In genomic region chr19:45758921-45759320, GRCh38 we compare ENCODE assay signal across 20 cellular contexts. TPM values are rescaled to one million over a fixed set of nuclear protein-coding genes. Genes with fewer than 3 reads are reported as not detected.
DNase-seq lines count a peak whose midpoint lies in the region; ATAC-seq and TF ChIP-seq lines count a peak whose summit lies in the region.
"Had no signal": no experiment of that assay in that cellular context is flagged by ENCODE, and none has a peak within 500 bp of the region (broad histone marks: within the 10 kb centered on the region; RNA-seq: fewer than 3 reads in every experiment).

No MANE protein-coding gene starts in this region.

- no peak overlapping the region for H3K4me2 ChIP-seq in KMS-11
- H3K4me2 ChIP-seq in mesenchymal stem cell (ENCODE audit: low read length, poor library complexity, severe bottlenecking), result no peak overlapping the region
- H3K4me2 ChIP-seq: GM23338 had no signal

- H3K27ac Mint-ChIP-seq in T-helper 17 cell, result no peak overlapping the region
- H3K27ac Mint-ChIP-seq: GM23338, HFFc6 had no signal

- peaks cover 3% of the 10 kb centered on the region for H3K4me1 Mint-ChIP-seq in T-helper 17 cell

- H3K36me3 ChIP-seq in KMS-11 (ENCODE audit: insufficient read depth) (no peaks in the 10 kb centered on the region), NT2/D1 (ENCODE audit: insufficient read depth, insufficient read length, low read length) (no peaks in the 10 kb centered on the region), mesenchymal stem cell (ENCODE audit: control insufficient read depth in 1 of 2, insufficient read depth in 2 of 2, low read depth in 1 of 2, low read length in 2 of 2) (peaks cover 0 to 3% of the 10 kb centered on the region in 2 experiments), vagina (no peaks in the 10 kb centered on the region)
- H3K36me3 ChIP-seq: HAP-1 had no signal

- H3K23ac ChIP-seq in mesenchymal stem cell (ENCODE audit: low read length in 2 of 2), result no peak overlapping the region

- H2BK5ac ChIP-seq in mesenchymal stem cell (ENCODE audit: low read depth, low read length, poor library complexity, severe bottlenecking), result no peak overlapping the region

- peak overlapping the region; percentile 2 for H2BK15ac ChIP-seq in mesenchymal stem cell (ENCODE audit: low read depth, poor library complexity, severe bottlenecking)

- ATAC-seq in HG03520 (IDR thresholded peaks at IDR 0.05; ENCODE audit: unreplicated experiment) (no peak), T-helper 17 cell (no peak)
- ATAC-seq: GM12878, GM23338 had no signal

- no peak overlapping the region for H3K4me3 Mint-ChIP-seq in T-helper 17 cell
- H3K4me3 Mint-ChIP-seq: CD4-positive, alpha-beta memory T cell; GM23338; HFFc6 had no signal

- H4K8ac ChIP-seq in mesenchymal stem cell (ENCODE audit: low read length), result no peak overlapping the region

- H3K9ac ChIP-seq in KMS-11 (no peak overlapping the region), NT2/D1 (ENCODE audit: insufficient read length, low read depth) (peak overlapping the region; percentile 21), mesenchymal stem cell (ENCODE audit: low read length) (no peak overlapping the region)

- H3K27me3 ChIP-seq in KMS-11 (ENCODE audit: insufficient read depth, low read depth), result peaks cover 5% of the 10 kb centered on the region; the same call in 1 of the 2 replicates
- peaks cover 3% of the 10 kb centered on the region for H3K27me3 ChIP-seq in NT2/D1 (ENCODE audit: insufficient read depth, insufficient read length)
- H3K27me3 ChIP-seq in mesenchymal stem cell (ENCODE audit: control insufficient read depth in 1 of 2, insufficient read depth in 1 of 2, low read length in 2 of 2), result peaks cover 4 to 19% of the 10 kb centered on the region in 2 experiments
- no peaks in the 10 kb centered on the region for H3K27me3 ChIP-seq in vagina

- no peak for TF ChIP-seq POLR2A in vagina (IDR thresholded peaks at IDR 0.05)

- H2AFZ ChIP-seq in KMS-11 (ENCODE audit: low read depth) (peak overlapping the region; percentile 10; the same call in 1 of the 2 replicates), mesenchymal stem cell (ENCODE audit: low read depth, low read length) (no peak overlapping the region)
- H2AFZ ChIP-seq: GM23338 had no signal

- no peaks in the 10 kb centered on the region for H4K20me1 ChIP-seq in KMS-11 (ENCODE audit: insufficient read depth)

- H3K9me3 ChIP-seq in NT2/D1 (ENCODE audit: insufficient read depth, low read length) (no peaks in the 10 kb centered on the region), mesenchymal stem cell (ENCODE audit: control insufficient read depth, low read length) (no peaks in the 10 kb centered on the region), T-helper 17 cell (ENCODE audit: control insufficient read depth, low read length, poor library complexity, severe bottlenecking) (no peaks in the 10 kb centered on the region), vagina (no peaks in the 10 kb centered on the region)
- H3K9me3 ChIP-seq: HAP-1 had no signal

- H2AK5ac ChIP-seq in mesenchymal stem cell (ENCODE audit: low read length, severe bottlenecking), result no peak overlapping the region

- TF ChIP-seq CTCF in KMS-11 (conservative IDR thresholded peaks at IDR 0.05; ENCODE audit: low read depth, low read length) (no peak), vagina (IDR thresholded peaks at IDR 0.05) (no peak)

- H4K91ac ChIP-seq in mesenchymal stem cell (ENCODE audit: low read length), result no peak overlapping the region

- H3K79me1 ChIP-seq in mesenchymal stem cell (replicated peaks; ENCODE audit: low read length, poor library complexity, severe bottlenecking), result no peaks in the 10 kb centered on the region

- no peak overlapping the region for H2BK120ac ChIP-seq in mesenchymal stem cell (ENCODE audit: low read depth, low read length)

- no peaks in the 10 kb centered on the region for H3K36me3 Mint-ChIP-seq in T-helper 17 cell (ENCODE audit: low read depth)
- H3K36me3 Mint-ChIP-seq: CD4-positive, alpha-beta memory T cell had no signal

- no peak overlapping the region for H3K4ac ChIP-seq in mesenchymal stem cell (ENCODE audit: low read depth in 1 of 2, low read length in 2 of 2)

- no peak overlapping the region for H3K4me3 ChIP-seq in KMS-11 (IDR thresholded peaks at IDR 0.05; ENCODE audit: insufficient read depth, low read depth, low read length)
- H3K4me3 ChIP-seq in NT2/D1 (ENCODE audit: insufficient read length, low read depth), result no peak overlapping the region
- no peak overlapping the region for H3K4me3 ChIP-seq in mesenchymal stem cell (ENCODE audit: insufficient read depth in 1 of 2, low read depth in 1 of 2, low read length in 2 of 2)
- no peak overlapping the region for H3K4me3 ChIP-seq in vagina
- H3K4me3 ChIP-seq: GM12878, GM23338, HAP-1 had no signal

- no peaks in the 10 kb centered on the region for H3K79me2 ChIP-seq in KMS-11 (ENCODE audit: insufficient read depth, low read depth)

- peaks cover 10% of the 10 kb centered on the region for H3K27me3 Mint-ChIP-seq in T-helper 17 cell

- DNase-seq in NT2/D1 (ENCODE audit: low read depth, low spot score) (no peak), mesenchymal stem cell (no peak), posterior vena cava (ENCODE audit: low spot score) (peak; percentile 62), T-helper 17 cell (no peak), vagina (ENCODE audit: extremely low spot score in 2 of 2) (no peak)
- DNase-seq: C1 segment of cervical spinal cord; CD4-positive, alpha-beta memory T cell; COR-L47; DMS153; DND-41; GDM1; HFFc6 had no signal

- WGBS in mesenchymal stem cell, result 85% methylated on average over 9 of the region's 9 CpGs

- H3K27ac ChIP-seq in KMS-11 (no peak overlapping the region), mesenchymal stem cell (ENCODE audit: low read length, poor library complexity, severe bottlenecking) (no peak overlapping the region), vagina (no peak overlapping the region)

- H3K4me1 ChIP-seq in KMS-11 (ENCODE audit: low read depth, poor library complexity, severe bottlenecking), result no peaks in the 10 kb centered on the region
- H3K4me1 ChIP-seq in NT2/D1 (ENCODE audit: insufficient read depth, insufficient read length), result peaks cover 4% of the 10 kb centered on the region
- peaks cover 3% of the 10 kb centered on the region for H3K4me1 ChIP-seq in mesenchymal stem cell (ENCODE audit: control insufficient read depth, insufficient read depth, low read depth, low read length)
- H3K4me1 ChIP-seq in vagina, result peaks cover 5% of the 10 kb centered on the region

- H3K14ac ChIP-seq in mesenchymal stem cell (ENCODE audit: low read length in 2 of 2), result no peak overlapping the region

- no peak overlapping the region for H3K18ac ChIP-seq in mesenchymal stem cell (ENCODE audit: low read depth in 1 of 2, low read length in 2 of 2)

- intact Hi-C loops in posterior vena cava (cut with DNase I), result no loop called here
- intact Hi-C loops in vagina (cut with DNase I), result no loop called here

- no peak overlapping the region for H2BK12ac ChIP-seq in mesenchymal stem cell (ENCODE audit: low read length in 2 of 2)

RNA-seq across cellular contexts. Expression of gene SIX5, which starts 10.1 kb away (rescaled TPM):
- polyA plus RNA-seq in mesenchymal stem cell (2013, experiment 1 of 2), result 16.0 TPM
- 14.5 TPM for polyA plus RNA-seq in mesenchymal stem cell (2013, experiment 2 of 2)
- total RNA-seq in posterior vena cava, result 10 to 100 TPM; 14.9 to 22.4 TPM
- total RNA-seq in T-helper 17 cell, result under 1 TPM; 0.42 to 0.44 TPM
- 20.6 TPM for total RNA-seq in vagina

RNA-seq across cellular contexts. Expression of gene DMPK, which starts 23.4 kb away (rescaled TPM):
- 54.2 TPM for polyA plus RNA-seq in mesenchymal stem cell (2013, experiment 1 of 2)
- polyA plus RNA-seq in mesenchymal stem cell (2013, experiment 2 of 2), result 51.7 TPM
- 100 to 1,000 TPM; 218 to 281 TPM for total RNA-seq in posterior vena cava
- total RNA-seq in T-helper 17 cell, result 10 to 100 TPM; 18.7 to 35.8 TPM
- total RNA-seq in vagina, result 29.0 TPM

RNA-seq across cellular contexts. Expression of gene MEIOSIN, which starts 25.7 kb away (rescaled TPM):
- not detected for polyA plus RNA-seq in mesenchymal stem cell (2013, experiment 1 of 2)
- not detected for polyA plus RNA-seq in mesenchymal stem cell (2013, experiment 2 of 2)
- total RNA-seq in posterior vena cava (not detected), T-helper 17 cell (not detected), vagina (not detected)
- total RNA-seq: A172; A673; CD4-positive, alpha-beta memory T cell; HFFc6 had no signal
- polyA plus RNA-seq: BJ; CD4-positive, alpha-beta memory T cell had no signal

RNA-seq across cellular contexts. Expression of gene FBXO46, which starts 28.2 kb away (rescaled TPM):
- polyA plus RNA-seq in mesenchymal stem cell (2013, experiment 1 of 2), result 5.3 TPM
- polyA plus RNA-seq in mesenchymal stem cell (2013, experiment 2 of 2), result 5.1 TPM
- total RNA-seq in posterior vena cava (10 to 100 TPM; 11.2 to 12.3 TPM), T-helper 17 cell (10 to 100 TPM; 19.4 to 23.2 TPM), vagina (23.8 TPM)

RNA-seq across cellular contexts. Expression of gene DMWD, which starts 33.7 kb away (rescaled TPM):
- 35.9 TPM for polyA plus RNA-seq in mesenchymal stem cell (2013, experiment 1 of 2)
- 32.6 TPM for polyA plus RNA-seq in mesenchymal stem cell (2013, experiment 2 of 2)
- 10 to 100 TPM; 50.9 to 61.1 TPM for total RNA-seq in posterior vena cava
- 10 to 100 TPM; 28.3 to 49.1 TPM for total RNA-seq in T-helper 17 cell
- total RNA-seq in vagina, result 31.2 TPM

Comparison
In these comparisons a context has a peak if more than half of its experiments do, and no peak if none do; other contexts are left out.
1. RNA of gene SIX5, which starts 10.1 kb away (total RNA-seq): 14.9 to 22.4 TPM in posterior vena cava and 20.6 TPM in vagina (single experiment); 0.42 to 0.44 TPM in T-helper 17 cell; every median in the first group is over 10 times any median in the second.